Comparison of ENCODE assay signal across 8 cellular contexts in the genomic region with DNA sequence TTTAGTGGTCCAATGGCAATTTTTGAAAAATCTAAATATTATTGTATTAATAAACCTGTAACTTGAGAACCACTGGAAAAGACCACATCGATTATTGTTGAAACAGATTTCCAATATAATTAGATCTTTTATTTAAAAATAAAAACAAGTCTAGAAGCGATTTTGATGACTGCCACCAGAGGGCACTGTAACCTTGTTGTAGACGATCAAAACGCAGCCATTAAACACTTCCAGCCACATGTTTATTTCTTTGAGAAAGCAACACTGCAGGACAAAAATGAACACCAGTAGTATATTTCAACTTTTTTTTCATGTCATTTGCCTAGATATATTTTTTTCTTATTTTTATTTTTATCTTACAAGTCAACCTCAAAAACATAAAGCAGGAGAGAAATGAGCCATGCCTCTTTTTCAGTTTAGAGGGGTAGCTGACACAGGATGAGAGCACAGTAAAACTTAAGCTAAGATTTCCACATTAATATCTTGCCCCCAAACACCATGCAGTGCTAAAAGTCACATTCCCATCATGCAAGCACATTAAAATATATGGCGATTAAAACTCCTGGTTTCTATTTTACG.
DNase-seq lines count a peak whose midpoint lies in the region; ATAC-seq, FAIRE-seq and TF ChIP-seq lines count a peak whose summit lies in the region.

No MANE protein-coding gene starts in this region.

- H3K4me2 ChIP-seq in HepG2 (ENCODE audit: low read depth, low read length), result no peak overlapping the region

- no peak for TF ChIP-seq EP300 in HepG2 (IDR thresholded peaks at IDR 0.05; ENCODE audit: low read depth in 2 of 2, low read length in 2 of 2)
- TF ChIP-seq EP300 in HepG2 (CRISPR knock-in tag; IDR thresholded peaks at IDR 0.05; ENCODE audit: borderline replicate concordance), result no peak

- peak; percentile 33 for DNase-seq in NK-92 treated with Interleukin-12 subunit alpha and Interleukin-12 subunit beta, amount 100 ng/mL, for 24 hours (lab: John Stamatoyannopoulos, UW)
- DNase-seq in NK-92 (lab: John Stamatoyannopoulos, UW; ENCODE audit: unreplicated experiment) (no peak), NCI-H187 (lab: John Stamatoyannopoulos, UW) (peak; percentile 16 to 26), brain microvascular endothelial cell (peak; percentile 47), HepG2 (ENCODE audit: low spot score) (peak; percentile 62)
- peak; percentile 40 for DNase-seq in stimulated activated CD8-positive, alpha-beta memory T cell treated with anti-CD3 and anti-CD28 coated beads, Interleukin-15, amount 100 ng/mL, for 1 hour (ENCODE audit: low read depth)

- 27% methylated on average over 6 of the region's 6 CpGs for WGBS in HepG2 (ENCODE audit: low lambda C conversion rate)

- in situ Hi-C loops in brain microvascular endothelial cell (cut with HindIII; ENCODE audit: low pct_ligation_motif_present, low sequenced_read_pairs), result no loop called here
- in situ Hi-C loops in HepG2 (cut with HindIII; ENCODE audit: extremely low pct_ligation_motif_present, low pct_unique_long_range_greater_than_20kb), result loop anchor here (5.0 to 25.0 kb wide), 4 partner anchors 123 to 508 kb away; a partner anchor contains a TSS

- no peak overlapping the region for H3K4me3 ChIP-seq in brain microvascular endothelial cell (ENCODE audit: low read depth, low read length)
- H3K4me3 ChIP-seq in HepG2 (replicated peaks in 1 of 3; ENCODE audit: insufficient read depth in 1 of 3, low read depth in 2 of 3, low read length in 3 of 3), result no peak overlapping the region

- POLR2A ChIA-PET in HepG2 (lab: Yijun Ruan, JAX), result no interaction called here

- H3K27me3 ChIP-seq in brain microvascular endothelial cell (replicated peaks), result no peaks in the 10 kb centered on the region
- H3K27me3 ChIP-seq in HepG2 (ENCODE audit: control insufficient read depth in 1 of 2, insufficient read depth in 2 of 2, low read length in 2 of 2), result no peaks in the 10 kb centered on the region; a peak in 3 of 5 replicates

- H3K79me2 ChIP-seq in HepG2 (ENCODE audit: insufficient read depth, low read length), result no peaks in the 10 kb centered on the region

- no peaks in the 10 kb centered on the region for H3K4me1 ChIP-seq in HepG2 (ENCODE audit: insufficient read depth, low read length)

- no peak overlapping the region for H3K27ac ChIP-seq in brain microvascular endothelial cell
- no peak overlapping the region for H3K27ac ChIP-seq in HepG2 (ENCODE audit: extremely low read length, insufficient read depth, low read length)

- no peaks in the 10 kb centered on the region for H4K20me1 ChIP-seq in HepG2 (ENCODE audit: insufficient read depth, low read length)

- CTCF ChIA-PET in HepG2 (lab: Yijun Ruan, JAX; ENCODE audit: low intra/inter-chr PET ratio, low total read pairs), result interaction anchor here (1.0 to 3.2 kb wide), 3 partner anchors 123 to 714 kb away, joined by 3 to 25 read pairs (median 11); no protein-coding TSS in a partner anchor

- TF ChIP-seq POLR2A in HepG2 (IDR thresholded peaks at IDR 0.05; ENCODE audit: insufficient read depth in 1 of 2, low read depth in 2 of 2, low read length in 2 of 2), result no peak

- intact Hi-C loops in HepG2 (cut with micrococcal nuclease; ENCODE audit: unreplicated experiment), result loop anchor here (1.0 to 10.0 kb wide), 4 partner anchors 123 to 521 kb away; no protein-coding TSS in a partner anchor

- peak; percentile 49 for FAIRE-seq in TTC549 (lab: Jason Lieb, UNC)
- peak; percentile 69 for FAIRE-seq in HepG2 (lab: Jason Lieb, UNC)

- ATAC-seq in HepG2 (no peak), HG03108 (IDR thresholded peaks at IDR 0.05; ENCODE audit: unreplicated experiment) (no peak)

- TF ChIP-seq CTCF in brain microvascular endothelial cell (IDR thresholded peaks at IDR 0.05; ENCODE audit: low read depth, low read length, missing control alignments) (peak; percentile 70), HepG2 (CRISPR knock-in tag; IDR thresholded peaks at IDR 0.05) (peak; percentile 70)

- no TSS peak for BruUV-seq in HepG2 (replicated peaks; lab: Mats Ljungman, UMichigan)

- TF ChIP-seq RAD21 in HepG2 (CRISPR knock-in tag; IDR thresholded peaks at IDR 0.05), result peak; percentile 56; the same call in 1 of the 2 replicates

- H2AFZ ChIP-seq in HepG2 (ENCODE audit: low read length), result no peak overlapping the region

- no peak overlapping the region for H3K9ac ChIP-seq in HepG2 (ENCODE audit: insufficient read depth, low read depth, low read length)

- H3K36me3 ChIP-seq in brain microvascular endothelial cell (replicated peaks) (no peaks in the 10 kb centered on the region), HepG2 (replicated peaks in 1 of 2; ENCODE audit: control insufficient read depth in 1 of 2, insufficient read depth in 2 of 2, low read length in 2 of 2) (no peaks in the 10 kb centered on the region)

- 0 out of 2 replicates have a peak, but pooled peaks cover 6% of the 10 kb centered on the region for H3K9me3 ChIP-seq in HepG2 (ENCODE audit: low read length)

TF ChIP-seq in HepG2, 621 proteins besides CTCF, POLR2A, EP300 and RAD21:
- TF ChIP-seq EZH2 (conservative IDR thresholded peaks at IDR 0.05; ENCODE audit: low read depth, low read length) (no peak), ZNF878 (CRISPR knock-in tag; IDR thresholded peaks at IDR 0.05) (peak; percentile 99), STAG1 (CRISPR knock-in tag; IDR thresholded peaks at IDR 0.05) (peak; percentile 82), BORCS8-MEF2B (CRISPR knock-in tag; IDR thresholded peaks at IDR 0.05) (no peak), YY1 (IDR thresholded peaks at IDR 0.05; ENCODE audit: insufficient read depth, insufficient replicate concordance, low read depth, low read length) (peak; percentile 60), GABPA (IDR thresholded peaks at IDR 0.05; ENCODE audit: low read depth, low read length) (no peak), GABPA (CRISPR knock-in tag; IDR thresholded peaks at IDR 0.05; ENCODE audit: low read depth) (0 out of 2 replicates have a peak, but pooled peaks have one; percentile 13), KAT7 (CRISPR knock-in tag; IDR thresholded peaks at IDR 0.05; ENCODE audit: borderline replicate concordance) (no peak), SMC3 (IDR thresholded peaks at IDR 0.05; ENCODE audit: low read length) (peak; percentile 62)
- TF ChIP-seq, protein P1, sequence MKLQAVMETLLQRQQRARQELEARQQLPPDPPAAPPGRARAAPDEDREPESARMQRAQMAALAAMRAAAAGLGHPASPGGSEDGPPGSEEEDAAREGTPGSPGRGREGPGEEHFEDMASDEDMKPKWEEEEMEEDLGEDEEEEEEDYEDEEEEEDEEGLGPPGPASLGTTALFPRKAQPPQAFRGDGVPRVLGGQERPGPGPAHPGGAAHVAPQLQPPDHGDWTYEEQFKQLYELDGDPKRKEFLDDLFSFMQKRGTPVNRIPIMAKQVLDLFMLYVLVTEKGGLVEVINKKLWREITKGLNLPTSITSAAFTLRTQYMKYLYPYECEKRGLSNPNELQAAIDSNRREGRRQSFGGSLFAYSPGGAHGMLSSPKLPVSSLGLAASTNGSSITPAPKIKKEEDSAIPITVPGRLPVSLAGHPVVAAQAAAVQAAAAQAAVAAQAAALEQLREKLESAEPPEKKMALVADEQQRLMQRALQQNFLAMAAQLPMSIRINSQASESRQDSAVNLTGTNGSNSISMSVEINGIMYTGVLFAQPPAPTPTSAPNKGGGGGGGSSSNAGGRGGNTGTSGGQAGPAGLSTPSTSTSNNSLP (IDR thresholded peaks at IDR 0.05; ENCODE audit: low read depth, low read length), result peak; percentile 53; the same call in 1 of the 2 replicates
- TF ChIP-seq, protein P2, sequence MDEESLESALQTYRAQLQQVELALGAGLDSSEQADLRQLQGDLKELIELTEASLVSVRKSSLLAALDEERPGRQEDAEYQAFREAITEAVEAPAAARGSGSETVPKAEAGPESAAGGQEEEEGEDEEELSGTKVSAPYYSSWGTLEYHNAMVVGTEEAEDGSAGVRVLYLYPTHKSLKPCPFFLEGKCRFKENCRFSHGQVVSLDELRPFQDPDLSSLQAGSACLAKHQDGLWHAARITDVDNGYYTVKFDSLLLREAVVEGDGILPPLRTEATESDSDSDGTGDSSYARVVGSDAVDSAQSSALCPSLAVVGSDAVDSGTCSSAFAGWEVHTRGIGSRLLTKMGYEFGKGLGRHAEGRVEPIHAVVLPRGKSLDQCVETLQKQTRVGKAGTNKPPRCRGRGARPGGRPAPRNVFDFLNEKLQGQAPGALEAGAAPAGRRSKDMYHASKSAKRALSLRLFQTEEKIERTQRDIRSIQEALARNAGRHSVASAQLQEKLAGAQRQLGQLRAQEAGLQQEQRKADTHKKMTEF (CRISPR knock-in tag; IDR thresholded peaks at IDR 0.05), result no peak
